ENCODE assay signal across 22 cellular contexts in genomic region chr20:9723501-9723900, GRCh38.
DNase-seq lines count a peak whose midpoint lies in the region; TF ChIP-seq lines count a peak whose summit lies in the region.
"Had no signal": no experiment of that assay in that cellular context is flagged by ENCODE, and none has a peak within 500 bp of the region (broad histone marks: within the 10 kb centered on the region; RNA-seq: fewer than 3 reads in every experiment).

No MANE protein-coding gene starts in this region.

- H3K9me3 ChIP-seq in GM23248 (ENCODE audit: low read depth) (no peaks in the 10 kb centered on the region), MG63 (no peaks in the 10 kb centered on the region), HAP-1 (no peaks in the 10 kb centered on the region)
- H3K9me3 ChIP-seq: BE2C, BLaER1 had no signal

- H3K9me2 ChIP-seq in GM23248 (ENCODE audit: insufficient read depth), result no peaks in the 10 kb centered on the region

- no peak overlapping the region for H2AFZ ChIP-seq in GM23248

- TF ChIP-seq CTCF in foreskin fibroblast (IDR thresholded peaks at IDR 0.05; ENCODE audit: low read depth, low read length), result no peak

- H3K9ac ChIP-seq in GM23248, result no peak overlapping the region
- H3K9ac ChIP-seq: BLaER1 had no signal

- H3K36me3 ChIP-seq in GM23248 (ENCODE audit: low read depth) (no peaks in the 10 kb centered on the region), MG63 (no peaks in the 10 kb centered on the region), HAP-1 (replicated peaks) (no peaks in the 10 kb centered on the region)
- H3K36me3 ChIP-seq: BE2C, BLaER1 had no signal

- H3K4me3 ChIP-seq in GM23248 (no peak overlapping the region), MG63 (no peak overlapping the region), foreskin fibroblast (ENCODE audit: low read depth in 1 of 2, low read length in 2 of 2) (no peak overlapping the region), HAP-1 (no peak overlapping the region)
- H3K4me3 ChIP-seq: BLaER1 had no signal

- 20% methylated on average over 4 of the region's 4 CpGs for WGBS in GM23248 (ENCODE audit: low coverage in 1 of 2, low lambda C conversion rate in 2 of 2, missing lambda C conversion rate in 2 of 2), 2 experiments

- H3K27me3 ChIP-seq in GM23248 (replicated peaks; ENCODE audit: insufficient read depth) (no peaks in the 10 kb centered on the region), MG63 (peaks cover 4% of the 10 kb centered on the region; the same call in 1 of the 2 replicates), HAP-1 (ENCODE audit: low read depth) (0 out of 2 replicates have a peak, but pooled peaks cover 5% of the 10 kb centered on the region)
- H3K27me3 ChIP-seq: BLaER1 had no signal

- H3K4me1 ChIP-seq in GM23248 (ENCODE audit: insufficient read depth) (no peaks in the 10 kb centered on the region), HAP-1 (no peaks in the 10 kb centered on the region)
- H3K4me1 ChIP-seq: BE2C, BLaER1 had no signal

- DNase-seq in GM23248 (peak; percentile 0), MG63 (peak; percentile 39), cerebellar nuclear complex (lab: John Stamatoyannopoulos, UW) (peak; percentile 82 to 90), NCI-H2171 (lab: John Stamatoyannopoulos, UW) (no peak), foreskin fibroblast (no peak), HAP-1 (ENCODE audit: low spot score in 2 of 2) (no peak), ecto neural progenitor cell (ENCODE audit: low spot score) (no peak)
- DNase-seq: 8988T; ACHN; BE2C; CD4-positive, alpha-beta memory T cell; CD4-positive, CD25-positive, alpha-beta regulatory T cell; CD8-positive, alpha-beta memory T cell; COR-L47; DMS 273 treated with DMSO at 0.1 percent for 48 hours; DMS153; DMS53; DMS79; DND-41; EL; GF-D8 had no signal

- in situ Hi-C loops in GM23248 (cut with MboI), result no loop called here
- in situ Hi-C loops in HAP-1 (cut with MboI; ENCODE audit: low sequenced_read_pairs), result no loop called here

- no peaks in the 10 kb centered on the region for H3K79me2 ChIP-seq in GM23248 (ENCODE audit: insufficient read depth)

- no peaks in the 10 kb centered on the region for H4K20me1 ChIP-seq in GM23248 (ENCODE audit: insufficient read depth)
- H4K20me1 ChIP-seq: BLaER1 had no signal

- no peak overlapping the region for H3K27ac ChIP-seq in GM23248
- H3K27ac ChIP-seq: BLaER1 had no signal

- H3K4me2 ChIP-seq in GM23248 (ENCODE audit: unreplicated experiment), result no peak overlapping the region
- H3K4me2 ChIP-seq: BLaER1 had no signal

- H3F3A ChIP-seq in GM23248 (ENCODE audit: insufficient read depth), result no peaks in the 10 kb centered on the region

Comparison
In these comparisons a context has a peak if more than half of its experiments do, and no peak if none do; other contexts are left out.
1. DNase-seq: peak in GM23248 (single experiment), MG63 (single experiment) and cerebellar nuclear complex (2 of 2); none in NCI-H2171 (single experiment), foreskin fibroblast (0 of 2), HAP-1 (0 of 2) and ecto neural progenitor cell (single experiment).